In the genomic region with DNA sequence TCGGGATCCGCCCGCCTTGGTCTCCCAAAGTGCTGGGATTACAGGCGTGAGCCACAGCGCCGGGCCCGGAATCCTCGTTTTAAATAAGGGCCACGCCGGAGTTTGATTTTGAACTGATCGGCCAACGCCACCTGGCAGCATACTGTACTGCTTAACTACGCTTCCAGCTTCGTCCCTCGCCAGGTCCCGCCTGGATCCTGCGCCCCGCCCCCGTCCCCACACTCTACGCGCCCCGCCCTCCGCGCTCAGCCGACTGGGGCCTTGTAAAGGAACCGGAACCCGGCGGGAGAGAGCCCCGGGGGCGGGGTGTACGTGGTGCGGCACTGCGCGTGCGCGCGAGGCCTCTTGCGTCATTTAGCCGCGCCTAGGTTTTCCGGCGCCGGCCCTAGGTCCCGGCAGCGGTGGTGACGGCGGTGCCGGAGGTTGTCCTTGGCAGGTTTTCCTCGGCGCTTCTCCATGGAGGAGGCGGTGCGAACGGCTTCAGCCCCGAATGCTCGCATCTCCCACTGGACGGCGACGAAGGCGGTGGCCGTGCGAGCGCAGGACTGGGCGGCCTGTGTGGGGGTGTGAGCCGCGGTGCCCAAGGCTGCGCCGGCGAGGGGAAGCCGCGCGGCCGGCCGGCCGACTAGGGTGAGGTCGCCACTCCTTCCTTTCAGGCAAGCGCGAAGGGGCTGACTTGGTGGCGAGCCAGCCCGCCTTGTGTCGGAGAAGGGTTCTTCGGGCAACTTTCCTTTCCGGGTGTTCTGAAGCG, we compare ENCODE assay signal across 8 cellular contexts. TPM values are rescaled to one million over a fixed set of nuclear protein-coding genes. Genes with fewer than 3 reads are reported as not detected.
DNase-seq lines count a peak whose midpoint lies in the region; ATAC-seq and TF ChIP-seq lines count a peak whose summit lies in the region.

A gene (plus strand): TSS at position 375 of the 751 bp plus-strand sequence. CDS start 13,066 bp downstream, outside the sequence.

- H3K9ac ChIP-seq in PC-3 (ENCODE audit: low read length): peak within 1 kb of the TSS; percentile 89

- intact Hi-C loops in PC-3 (cut with micrococcal nuclease): loop anchor here (2.0 kb wide), 2 partner anchors 52 to 56 kb away; a partner anchor contains a TSS

- H3K4me3 ChIP-seq in PC-3 (ENCODE audit: low read length): peak within 1 kb of the TSS; percentile 91

- H3K9me2 ChIP-seq in PC-3 (replicated peaks; ENCODE audit: low read length): no peaks in the 10 kb centered on the region

- H3K4me2 ChIP-seq in PC-3 (ENCODE audit: low read length): peak within 1 kb of the TSS; percentile 90

- BruUV-seq in PC-3 (replicated peaks; lab: Mats Ljungman, UMichigan): no TSS peak

- POLR2A ChIA-PET in PC-3 (lab: Charles Lee; ENCODE audit: unreplicated experiment): interaction anchor here (0.5 to 0.8 kb wide), 5 partner anchors 17 to 343 kb away, joined by 3 to 14 read pairs (median 4); no protein-coding TSS in a partner anchor

- peak; percentile 20; the same call in 1 of the 2 replicates for TF ChIP-seq RAD21 in Ishikawa (IDR thresholded peaks at IDR 0.05; ENCODE audit: low read depth)

- H3K36me3 ChIP-seq in PC-3 (ENCODE audit: low read depth, low read length): peaks cover 5% of the 10 kb centered on the region; the same call in 1 of the 2 replicates

- TF ChIP-seq CTCF in PC-3 (conservative IDR thresholded peaks at IDR 0.05; ENCODE audit: low read depth, low read length): no peak

- H3K27me3 ChIP-seq in PC-3 (ENCODE audit: low read length): no peaks in the 10 kb centered on the region

- H3F3A ChIP-seq in PC-3 (ENCODE audit: low read length, unreplicated experiment): no peaks in the 10 kb centered on the region

- H3K4me1 ChIP-seq in PC-3 (ENCODE audit: insufficient read depth, low read length): peaks cover 9% of the 10 kb centered on the region

- peak within 1 kb of the TSS; percentile 87 for H2AFZ ChIP-seq in PC-3 (ENCODE audit: low read length)

- peak; percentile 80 for ATAC-seq in GM21576 (IDR thresholded peaks at IDR 0.05; ENCODE audit: unreplicated experiment)
- peak; percentile 94 for ATAC-seq in PC-3

- no peak for TF ChIP-seq EP300 in Ishikawa (IDR thresholded peaks at IDR 0.05; ENCODE audit: borderline replicate concordance)

- H3K27ac ChIP-seq in PC-3 (ENCODE audit: low read length): peak within 1 kb of the TSS; percentile 85
- H3K27ac ChIP-seq in epithelial cell of prostate: peak within 1 kb of the TSS; percentile 93

- peaks cover 48% of the 10 kb centered on the region for H3K79me2 ChIP-seq in PC-3 (ENCODE audit: low read length)

- peaks cover 15% of the 10 kb centered on the region; the same call in 1 of the 2 replicates for H4K20me1 ChIP-seq in PC-3 (ENCODE audit: low read length)

- CTCF ChIA-PET in PC-3 (lab: Charles Lee): no interaction called here

- peak; percentile 92 for DNase-seq in DMS114 treated with DMSO at 0.1 percent for 48 hours (lab: John Stamatoyannopoulos, UW; ENCODE audit: unreplicated experiment)
- peak; percentile 99 for DNase-seq in PC-3
- DNase-seq in activated T-cell treated with anti-CD3 and anti-CD28 coated beads for 48 hours (ENCODE audit: low read depth): peak; percentile 99
- peak; percentile 80 for DNase-seq in epithelial cell of prostate (ENCODE audit: low read depth, low spot score)
- DNase-seq in mucosa of gallbladder (ENCODE audit: low spot score): peak; percentile 99
- peak; percentile 96 to 97 for DNase-seq in stimulated activated CD8-positive, alpha-beta memory T cell treated with anti-CD3 and anti-CD28 coated beads, Interleukin-4, amount 100 ng/mL, for 4 hours (ENCODE audit: low read depth in 2 of 2, low spot score in 1 of 2)

- H3K9me3 ChIP-seq in PC-3 (ENCODE audit: low read length): no peaks in the 10 kb centered on the region

TF ChIP-seq in Ishikawa, 13 proteins besides CTCF, POLR2A, EP300 and RAD21:
- TF ChIP-seq TEAD4 (IDR thresholded peaks at IDR 0.05) (0 out of 2 replicates have a peak, but pooled peaks have one; percentile 6), CREB1 (IDR thresholded peaks at IDR 0.05; ENCODE audit: low read depth) (peak; percentile 92), CEBPB (IDR thresholded peaks at IDR 0.05) (0 out of 2 replicates have a peak, but pooled peaks have one; percentile 23), TAF1 (IDR thresholded peaks at IDR 0.05; ENCODE audit: low read depth) (peak; percentile 88), EGR1 (IDR thresholded peaks at IDR 0.05) (0 out of 2 replicates have a peak, but pooled peaks have one; percentile 5), FOXM1 (IDR thresholded peaks at IDR 0.05; ENCODE audit: borderline replicate concordance, low read depth) (no peak), NFIC (IDR thresholded peaks at IDR 0.05) (peak; percentile 46), YY1 (IDR thresholded peaks at IDR 0.05; ENCODE audit: low read depth) (peak; percentile 67), ZBTB7A (IDR thresholded peaks at IDR 0.05; ENCODE audit: low read depth) (peak; percentile 41; the same call in 1 of the 2 replicates), TCF12 (IDR thresholded peaks at IDR 0.05; ENCODE audit: low read depth) (no peak)
- TF ChIP-seq, protein P1, sequence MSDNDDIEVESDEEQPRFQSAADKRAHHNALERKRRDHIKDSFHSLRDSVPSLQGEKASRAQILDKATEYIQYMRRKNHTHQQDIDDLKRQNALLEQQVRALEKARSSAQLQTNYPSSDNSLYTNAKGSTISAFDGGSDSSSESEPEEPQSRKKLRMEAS (IDR thresholded peaks at IDR 0.05): peak; percentile 52; the same call in 1 of the 2 replicates
- TF ChIP-seq, protein P2, sequence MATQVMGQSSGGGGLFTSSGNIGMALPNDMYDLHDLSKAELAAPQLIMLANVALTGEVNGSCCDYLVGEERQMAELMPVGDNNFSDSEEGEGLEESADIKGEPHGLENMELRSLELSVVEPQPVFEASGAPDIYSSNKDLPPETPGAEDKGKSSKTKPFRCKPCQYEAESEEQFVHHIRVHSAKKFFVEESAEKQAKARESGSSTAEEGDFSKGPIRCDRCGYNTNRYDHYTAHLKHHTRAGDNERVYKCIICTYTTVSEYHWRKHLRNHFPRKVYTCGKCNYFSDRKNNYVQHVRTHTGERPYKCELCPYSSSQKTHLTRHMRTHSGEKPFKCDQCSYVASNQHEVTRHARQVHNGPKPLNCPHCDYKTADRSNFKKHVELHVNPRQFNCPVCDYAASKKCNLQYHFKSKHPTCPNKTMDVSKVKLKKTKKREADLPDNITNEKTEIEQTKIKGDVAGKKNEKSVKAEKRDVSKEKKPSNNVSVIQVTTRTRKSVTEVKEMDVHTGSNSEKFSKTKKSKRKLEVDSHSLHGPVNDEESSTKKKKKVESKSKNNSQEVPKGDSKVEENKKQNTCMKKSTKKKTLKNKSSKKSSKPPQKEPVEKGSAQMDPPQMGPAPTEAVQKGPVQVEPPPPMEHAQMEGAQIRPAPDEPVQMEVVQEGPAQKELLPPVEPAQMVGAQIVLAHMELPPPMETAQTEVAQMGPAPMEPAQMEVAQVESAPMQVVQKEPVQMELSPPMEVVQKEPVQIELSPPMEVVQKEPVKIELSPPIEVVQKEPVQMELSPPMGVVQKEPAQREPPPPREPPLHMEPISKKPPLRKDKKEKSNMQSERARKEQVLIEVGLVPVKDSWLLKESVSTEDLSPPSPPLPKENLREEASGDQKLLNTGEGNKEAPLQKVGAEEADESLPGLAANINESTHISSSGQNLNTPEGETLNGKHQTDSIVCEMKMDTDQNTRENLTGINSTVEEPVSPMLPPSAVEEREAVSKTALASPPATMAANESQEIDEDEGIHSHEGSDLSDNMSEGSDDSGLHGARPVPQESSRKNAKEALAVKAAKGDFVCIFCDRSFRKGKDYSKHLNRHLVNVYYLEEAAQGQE (IDR thresholded peaks at IDR 0.05; ENCODE audit: low read depth): no peak

RNA-seq across cellular contexts. Expression of the gene that starts here (rescaled TPM):
- total RNA-seq in PC-3 (2014; rRNA removed) (108 and 115 TPM in 2 replicates), mucosa of gallbladder (52.6 TPM)

Comparison
In these comparisons a context has a peak if more than half of its experiments do, and no peak if none do; other contexts are left out.
1. Peak in every context shown above with its lines: DNase-seq, ATAC-seq, H3K4me3 ChIP-seq and H3K27ac ChIP-seq.